19 cellular contexts compared by ENCODE assay signal in the genomic region with DNA sequence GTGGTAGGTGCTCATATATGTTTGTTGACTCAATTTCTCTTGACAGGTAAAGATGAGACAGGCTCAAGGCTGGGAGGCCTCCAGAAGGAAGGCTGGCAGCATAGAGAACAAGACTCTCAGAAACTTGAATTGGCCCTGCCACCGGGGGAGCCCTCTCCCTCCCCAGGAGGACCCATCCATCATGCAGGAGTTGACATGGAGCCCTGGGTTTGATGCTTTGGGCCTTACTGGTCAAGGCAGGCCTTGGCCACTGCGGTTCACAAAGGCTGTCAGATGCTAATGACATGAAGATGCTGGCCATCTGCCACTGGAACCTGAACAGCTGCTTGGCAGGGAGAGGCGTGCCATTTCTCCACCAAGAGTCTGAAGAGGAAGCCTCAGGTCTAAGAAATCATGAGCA.
DNase-seq lines count a peak whose midpoint lies in the region; ATAC-seq, FAIRE-seq and TF ChIP-seq lines count a peak whose summit lies in the region.
"Had no signal": no experiment of that assay in that cellular context is flagged by ENCODE, and none has a peak within 500 bp of the region (broad histone marks: within the 10 kb centered on the region; RNA-seq: fewer than 3 reads in every experiment).

No MANE protein-coding gene starts in this region.

- no peak overlapping the region for H3K4me3 Mint-ChIP-seq in astrocyte (ENCODE audit: unreplicated experiment)
- H3K4me3 Mint-ChIP-seq: HFFc6 had no signal

- no peak overlapping the region for H3K18ac ChIP-seq in mesendoderm (ENCODE audit: low read length)

- no peak overlapping the region for H2AFZ ChIP-seq in Loucy (ENCODE audit: low read length)
- no peak overlapping the region for H2AFZ ChIP-seq in astrocyte (ENCODE audit: low read depth, low read length)

- DNase-seq in DMS 273 treated with DMSO at 0.1 percent for 48 hours (lab: John Stamatoyannopoulos, UW) (peak; percentile 17), astrocyte (ENCODE audit: low read depth) (peak; percentile 25), mesendoderm (peak; percentile 38), head of caudate nucleus (no peak), activated gamma-delta T cell treated with Interleukin-2 at 50 U/mL for 16 hours (no peak), nucleus accumbens (lab: John Stamatoyannopoulos, UW) (no peak)
- DNase-seq: activated naive CD4-positive, alpha-beta T cell; aorta; colonic mucosa; HFFc6; NCI-H1417; SHP77; stimulated activated CD4-positive, alpha-beta T cell treated with anti-CD3 and anti-CD28 coated beads, Interleukin-2, amount 100 ng/mL, for 48 hours had no signal

- H3K27me3 ChIP-seq in Loucy (ENCODE audit: insufficient read depth, low read length, poor library complexity, severe bottlenecking) (no peaks in the 10 kb centered on the region), astrocyte (ENCODE audit: insufficient read depth, low read length) (no peaks in the 10 kb centered on the region), mesendoderm (ENCODE audit: insufficient read depth, low read length, poor library complexity) (no peaks in the 10 kb centered on the region)
- H3K27me3 ChIP-seq: colonic mucosa, pancreas, vagina had no signal

- no peaks in the 10 kb centered on the region for H3F3A ChIP-seq in Loucy (ENCODE audit: low read depth)

- TF ChIP-seq CTCF in Loucy (conservative IDR thresholded peaks at IDR 0.05; ENCODE audit: low read length) (peak; percentile 47), astrocyte (IDR thresholded peaks at IDR 0.05; ENCODE audit: insufficient read depth, low read depth, low read length) (no peak)

- H3K9me2 ChIP-seq in Loucy (replicated peaks; ENCODE audit: low read depth, low read length): no peaks in the 10 kb centered on the region

- H3K4me3 ChIP-seq in Loucy (ENCODE audit: low read length, poor library complexity, severe bottlenecking) (no peak overlapping the region), astrocyte (ENCODE audit: insufficient read depth, low read depth, low read length) (no peak overlapping the region), mesendoderm (ENCODE audit: low read length) (no peak overlapping the region)
- H3K4me3 ChIP-seq: colonic mucosa, pancreas, skin epidermis, vagina had no signal

- H3K4me2 ChIP-seq in Loucy (ENCODE audit: low read depth, low read length, poor library complexity, severe bottlenecking): no peak overlapping the region
- no peak overlapping the region for H3K4me2 ChIP-seq in astrocyte (ENCODE audit: low read length)
- H3K4me2 ChIP-seq in mesendoderm (ENCODE audit: low read length): no peak overlapping the region

- H3K9me3 ChIP-seq in Loucy (ENCODE audit: insufficient read depth, low read depth, low read length): no peaks in the 10 kb centered on the region
- H3K9me3 ChIP-seq in astrocyte (ENCODE audit: insufficient read depth, low read depth, low read length): no peaks in the 10 kb centered on the region
- H3K9me3 ChIP-seq: colonic mucosa, pancreas had no signal

- intact Hi-C loops in head of caudate nucleus (cut with DNase I): no loop called here

- no peak overlapping the region for H3K27ac Mint-ChIP-seq in astrocyte (ENCODE audit: unreplicated experiment)
- H3K27ac Mint-ChIP-seq: HFFc6 had no signal

- no peak overlapping the region for H2AK5ac ChIP-seq in mesendoderm (ENCODE audit: low read length)

- no peaks in the 10 kb centered on the region for H3K79me2 ChIP-seq in Loucy (ENCODE audit: insufficient read depth, low read length)
- H3K79me2 ChIP-seq in astrocyte (ENCODE audit: insufficient read depth, low read length): no peaks in the 10 kb centered on the region
- no peaks in the 10 kb centered on the region for H3K79me2 ChIP-seq in mesendoderm (ENCODE audit: control insufficient read depth, insufficient read depth, low read length)

- no peak overlapping the region for H3K23ac ChIP-seq in mesendoderm (ENCODE audit: low read length)

- no peaks in the 10 kb centered on the region for H4K20me1 ChIP-seq in Loucy (ENCODE audit: insufficient read depth, low read length, poor library complexity, severe bottlenecking)
- H4K20me1 ChIP-seq in astrocyte (ENCODE audit: insufficient read depth, low read length): no peaks in the 10 kb centered on the region

- no CpG with 5 or more reads among the region's 3 CpGs for WGBS in mesendoderm (ENCODE audit: extremely low coverage, insufficient coverage, low lambda C conversion rate)

- H3K9me3 Mint-ChIP-seq in astrocyte (ENCODE audit: unreplicated experiment): peaks cover 12% of the 10 kb centered on the region

- H3K36me3 ChIP-seq in Loucy (ENCODE audit: insufficient read depth, low read length) (no peaks in the 10 kb centered on the region), astrocyte (ENCODE audit: insufficient read depth, low read length) (no peaks in the 10 kb centered on the region), mesendoderm (ENCODE audit: control insufficient read depth, insufficient read depth, low read length) (no peaks in the 10 kb centered on the region)
- H3K36me3 ChIP-seq: colonic mucosa, pancreas, vagina had no signal

- H3K4me1 Mint-ChIP-seq in astrocyte (ENCODE audit: low read depth, unreplicated experiment): peaks cover 12% of the 10 kb centered on the region

- ATAC-seq in GM18520 (IDR thresholded peaks at IDR 0.05; ENCODE audit: unreplicated experiment): no peak

- no peak overlapping the region for H4K8ac ChIP-seq in mesendoderm (ENCODE audit: low read depth, low read length)

- H3K27me3 Mint-ChIP-seq in astrocyte (ENCODE audit: low read depth, unreplicated experiment): no peaks in the 10 kb centered on the region

- no peak overlapping the region for H3K4ac ChIP-seq in mesendoderm (ENCODE audit: low read depth, low read length)

- no peak overlapping the region for H3K9ac ChIP-seq in Loucy (ENCODE audit: low read depth, low read length, poor library complexity, severe bottlenecking)
- H3K9ac ChIP-seq in astrocyte (ENCODE audit: low read length): no peak overlapping the region
- no peak overlapping the region for H3K9ac ChIP-seq in mesendoderm (ENCODE audit: low read length)

- peaks cover 6% of the 10 kb centered on the region for H3K36me3 Mint-ChIP-seq in astrocyte (ENCODE audit: low read depth, unreplicated experiment)

- no peaks in the 10 kb centered on the region for H3K79me1 ChIP-seq in mesendoderm (ENCODE audit: low read length)

- H3K27ac ChIP-seq in astrocyte (ENCODE audit: low read depth, low read length) (no peak overlapping the region), mesendoderm (ENCODE audit: low read depth, low read length) (no peak overlapping the region)
- H3K27ac ChIP-seq: colonic mucosa, pancreas, skin epidermis, vagina had no signal

- H4K5ac ChIP-seq in mesendoderm (ENCODE audit: low read length): no peak overlapping the region

- no peak overlapping the region for H2BK120ac ChIP-seq in mesendoderm (ENCODE audit: low read depth, low read length)

- H2BK15ac ChIP-seq in mesendoderm (replicated peaks; ENCODE audit: low read depth): no peak overlapping the region

- H2BK5ac ChIP-seq in mesendoderm (ENCODE audit: low read length): no peak overlapping the region

- no peak for FAIRE-seq in astrocyte (lab: Jason Lieb, UNC)
- FAIRE-seq: endometrium, pancreas had no signal

- H3K56ac ChIP-seq in mesendoderm (ENCODE audit: low read length): no peak overlapping the region

- no peaks in the 10 kb centered on the region for H3K4me1 ChIP-seq in Loucy (ENCODE audit: insufficient read depth, low read length, poor library complexity, severe bottlenecking)
- H3K4me1 ChIP-seq in astrocyte (ENCODE audit: insufficient read depth, low read length): no peaks in the 10 kb centered on the region
- H3K4me1 ChIP-seq in mesendoderm (ENCODE audit: control insufficient read depth, low read depth, low read length): peaks cover 6% of the 10 kb centered on the region
- H3K4me1 ChIP-seq: colonic mucosa, pancreas, vagina had no signal

Comparison
In these comparisons a context has a peak if more than half of its experiments do, and no peak if none do; other contexts are left out.
1. DNase-seq: peak in DMS 273 treated with DMSO at 0.1 percent for 48 hours (single experiment), astrocyte (single experiment) and mesendoderm (single experiment); none in head of caudate nucleus (0 of 42), activated gamma-delta T cell treated with Interleukin-2 at 50 U/mL for 16 hours (single experiment) and nucleus accumbens (0 of 56).